Comparison of ENCODE assay signal across 7 cellular contexts in the genomic region with DNA sequence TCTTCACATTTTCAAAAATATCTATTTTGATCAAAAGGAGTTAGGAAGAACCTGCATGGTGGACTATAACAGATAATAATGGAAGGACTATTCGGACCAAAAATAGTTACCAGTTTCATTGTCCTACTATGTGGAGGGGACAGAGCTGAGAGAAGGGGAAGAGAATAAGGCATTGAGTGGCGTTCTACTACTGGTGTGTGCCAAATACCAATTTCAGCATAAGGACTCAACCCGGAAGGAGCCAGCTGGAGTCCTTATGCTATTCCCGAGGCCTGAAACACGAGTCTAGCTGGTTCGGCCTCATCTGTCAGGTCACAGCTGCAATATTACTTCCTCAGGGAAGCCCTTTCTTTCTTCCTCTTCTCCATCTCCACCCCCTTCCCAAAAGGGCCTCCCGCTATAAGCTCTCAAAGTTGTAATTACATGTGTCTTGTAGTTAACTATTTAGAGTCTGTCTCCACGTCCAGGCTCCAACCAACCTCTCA. TPM values are rescaled to one million over a fixed set of nuclear protein-coding genes. Genes with fewer than 3 reads are reported as not detected.
DNase-seq lines count a peak whose midpoint lies in the region; ATAC-seq and TF ChIP-seq lines count a peak whose summit lies in the region.

No MANE protein-coding gene starts in this region.

- peak overlapping the region; percentile 81 for H2AFZ ChIP-seq in DND-41 (ENCODE audit: low read depth, low read length)

- DNase-seq in DND-41, result no peak
- peak; percentile 22 for DNase-seq in LHCN-M2 (ENCODE audit: low read depth)
- no peak for DNase-seq in astrocyte of the spinal cord (ENCODE audit: low read depth, low spot score)
- peak; percentile 14 for DNase-seq in iPS-NIHi11 (ENCODE audit: low spot score)
- DNase-seq in spleen, result no peak
- DNase-seq in kidney glomerular epithelial cell (lab: John Stamatoyannopoulos, UW), result no peak

- no peak for TF ChIP-seq POLR2A in spleen (IDR thresholded peaks at IDR 0.05)

- in situ Hi-C loops in astrocyte of the spinal cord (cut with HindIII; ENCODE audit: low sequenced_read_pairs), result no loop called here

- ATAC-seq in DND-41 (ENCODE audit: insufficient read depth, low read depth) (no peak), HG03175 (IDR thresholded peaks at IDR 0.05; ENCODE audit: unreplicated experiment) (no peak)

- no peaks in the 10 kb centered on the region for H3K36me3 ChIP-seq in DND-41 (ENCODE audit: insufficient read depth, low read length)
- no peaks in the 10 kb centered on the region for H3K36me3 ChIP-seq in spleen

- 16 to 27% (median 22%) methylated on average over 8 of the region's 8 CpGs for WGBS in spleen, 5 donors

- peak overlapping the region; percentile 77 for H3K4me2 ChIP-seq in DND-41 (ENCODE audit: insufficient read depth, low read length)

- H3K4me3 ChIP-seq in DND-41 (ENCODE audit: low read depth in 1 of 2, low read length in 2 of 2) (peak overlapping the region in 1 of 2 experiments; percentile 62; a peak in 2 of 4 replicates), astrocyte of the spinal cord (ENCODE audit: low read depth, low read length) (peak overlapping the region; percentile 75), spleen (peak overlapping the region; percentile 45 to 82 (median 66))

- H3K9ac ChIP-seq in DND-41 (ENCODE audit: low read depth, low read length), result no peak overlapping the region

- H3K27me3 ChIP-seq in DND-41 (ENCODE audit: insufficient read depth, low read length, poor library complexity), result no peaks in the 10 kb centered on the region
- no peaks in the 10 kb centered on the region for H3K27me3 ChIP-seq in spleen (replicated peaks in 1 of 7)

- no peaks in the 10 kb centered on the region for H3K79me2 ChIP-seq in DND-41 (ENCODE audit: insufficient read depth, low read length)

- intact Hi-C loops in spleen (cut with DNase I; ENCODE audit: low total_unique reads), result no loop called here

- peaks cover 29% of the 10 kb centered on the region for H3K4me1 ChIP-seq in DND-41 (ENCODE audit: insufficient read depth, low read length)
- peaks cover 0 to 48% (median 29%) of the 10 kb centered on the region in 6 donors for H3K4me1 ChIP-seq in spleen

- H4K20me1 ChIP-seq in DND-41 (ENCODE audit: insufficient read depth, low read length), result no peaks in the 10 kb centered on the region

- H3K9me3 ChIP-seq in DND-41 (ENCODE audit: insufficient read depth, low read length, severe bottlenecking) (no peaks in the 10 kb centered on the region), spleen (no peaks in the 10 kb centered on the region)

- H3K27ac ChIP-seq in DND-41 (ENCODE audit: low read length) (no peak overlapping the region), spleen (peak overlapping the region; percentile 80 to 98 (median 91))

- TF ChIP-seq CTCF in DND-41 (IDR thresholded peaks at IDR 0.05; ENCODE audit: borderline replicate concordance, extremely low read depth, low read length, poor library complexity, severe bottlenecking) (no peak), astrocyte of the spinal cord (IDR thresholded peaks at IDR 0.05; ENCODE audit: low read depth, low read length) (no peak), spleen (IDR thresholded peaks at IDR 0.05 in 8 of 11, conservative IDR thresholded peaks at IDR 0.05 in 3 of 11) (no peak)

RNA-seq across cellular contexts. Expression of a gene that starts 20.5 kb away (rescaled TPM):
- total RNA-seq in LHCN-M2 (2014; rRNA removed) (11.8 and 14.2 TPM in 2 replicates), spleen (10 to 100 TPM; 16.7 to 38.8 (median 28.2) TPM)
- 3.0 TPM for polyA plus RNA-seq in LHCN-M2 (2012)
- 1 to 10 TPM in 2 of 3 donors, under 1 TPM in 1; 0.96 to 1.5 (median 1.2) TPM for polyA plus RNA-seq in spleen

Comparison
In these comparisons a context has a peak if more than half of its experiments do, and no peak if none do; other contexts are left out.
1. DNase-seq: peak in LHCN-M2 (single experiment) and iPS-NIHi11 (single experiment); none in DND-41 (single experiment), astrocyte of the spinal cord (single experiment), spleen (single experiment) and kidney glomerular epithelial cell (single experiment).